In the genomic region with DNA sequence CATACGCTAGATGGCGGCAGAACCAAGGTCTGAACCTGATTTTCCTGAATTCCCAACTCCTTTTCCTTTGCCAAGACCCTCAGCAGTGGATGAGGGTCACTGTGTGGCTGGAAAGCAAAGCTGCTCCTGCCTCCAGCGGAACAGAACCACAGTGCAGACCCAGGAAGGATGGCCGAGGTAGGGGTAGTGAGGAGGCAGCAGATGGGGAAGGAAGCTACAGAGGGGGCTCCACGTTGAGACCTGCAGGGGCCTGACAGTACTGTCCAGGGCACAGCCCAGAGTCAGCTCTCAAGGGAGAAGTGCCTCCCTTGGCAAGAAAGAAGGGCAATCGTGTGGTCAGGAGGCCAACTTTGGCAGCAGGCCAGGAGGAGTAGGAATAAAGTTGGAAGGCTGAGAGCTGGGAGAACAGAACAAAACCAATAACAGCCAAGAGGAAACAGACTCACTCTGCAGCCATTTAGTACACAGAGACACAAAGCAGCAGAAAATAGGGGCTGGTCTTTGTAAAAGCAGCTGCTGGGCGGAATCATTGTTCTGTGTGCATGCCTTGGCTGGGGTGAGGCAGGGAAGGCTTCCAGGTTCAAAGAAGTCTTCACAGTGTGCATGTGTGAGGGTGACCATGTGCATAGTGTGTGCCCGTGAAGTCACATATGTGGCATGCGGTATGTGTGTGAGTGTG, we compare ENCODE assay signal across 7 cellular contexts. TPM values are rescaled to one million over a fixed set of nuclear protein-coding genes. Genes with fewer than 3 reads are reported as not detected.
A peak's percentile ranks its signal among the peaks of the same experiment; 100 is the strongest.
DNase-seq lines count a peak whose midpoint lies in the region; ATAC-seq, FAIRE-seq and TF ChIP-seq lines count a peak whose summit lies in the region.

No MANE protein-coding gene starts in this region.

- H3K4me3 ChIP-seq in trophoblast cell (ENCODE audit: low read depth, low read length), result no peak overlapping the region

- peaks cover 3% of the 10 kb centered on the region for H3K79me1 ChIP-seq in trophoblast cell (ENCODE audit: low read length)

- H2AK5ac ChIP-seq in trophoblast cell (ENCODE audit: low read length), result no peak overlapping the region

- peak overlapping the region; percentile 10 for H4K91ac ChIP-seq in trophoblast cell (ENCODE audit: low read depth, low read length)

- peak overlapping the region; percentile 18 for H2AFZ ChIP-seq in trophoblast cell (ENCODE audit: insufficient read depth, low read length, poor library complexity)

- peak overlapping the region; percentile 26 for H3K18ac ChIP-seq in trophoblast cell (ENCODE audit: low read length)

- H2BK120ac ChIP-seq in trophoblast cell (ENCODE audit: insufficient read depth, low read length, poor library complexity), result peak overlapping the region; percentile 15

- H3K23ac ChIP-seq in trophoblast cell (ENCODE audit: low read length), result no peak overlapping the region

- no peak for FAIRE-seq in GM12892 (lab: Jason Lieb, UNC)

- H3K9ac ChIP-seq in trophoblast cell (ENCODE audit: low read length), result no peak overlapping the region

- H3K36me3 ChIP-seq in trophoblast cell (ENCODE audit: control insufficient read depth in 1 of 2, insufficient read depth in 2 of 2, low read length in 2 of 2), result peaks cover 0 to 7% of the 10 kb centered on the region in 2 experiments

- peak; percentile 59; the same call in 1 of the 2 replicates for TF ChIP-seq CTCF in VCaP (conservative IDR thresholded peaks at IDR 0.05)

- H3K27ac ChIP-seq in VCaP (peak overlapping the region; percentile 65), trophoblast cell (ENCODE audit: low read depth, low read length) (peak overlapping the region; percentile 42)

- H3K4me1 ChIP-seq in trophoblast cell (ENCODE audit: control insufficient read depth in 1 of 2, insufficient read depth in 2 of 2, low read length in 2 of 2), result peaks cover 20% of the 10 kb centered on the region in 2 experiments

- peak overlapping the region; percentile 4 for H3K4ac ChIP-seq in trophoblast cell (ENCODE audit: low read depth, low read length)

- H3K79me2 ChIP-seq in trophoblast cell (ENCODE audit: control insufficient read depth, insufficient read depth, low read length, poor library complexity), result no peaks in the 10 kb centered on the region

- H2BK5ac ChIP-seq in trophoblast cell (ENCODE audit: low read depth, low read length, poor library complexity), result no peak overlapping the region

- H3K14ac ChIP-seq in trophoblast cell (ENCODE audit: low read length), result peak overlapping the region; percentile 27

- no peak for TF ChIP-seq POLR2A in GM12892 (IDR thresholded peaks at IDR 0.05; ENCODE audit: low read depth, low read length)

- no peak overlapping the region for H2BK12ac ChIP-seq in trophoblast cell (ENCODE audit: low read length)

- intact Hi-C loops in Right ventricle myocardium inferior (cut with DNase I), result loop anchor here (1.0 to 2.0 kb wide), 2 partner anchors 41 to 56 kb away; partner anchors contain the start of gene UBE2J1

- no peak overlapping the region for H3K4me2 ChIP-seq in trophoblast cell (ENCODE audit: low read length)

- ATAC-seq in Right ventricle myocardium inferior, result peak; percentile 62

- H4K12ac ChIP-seq in trophoblast cell (ENCODE audit: low read depth, low read length), result peak overlapping the region; percentile 4

- no peaks in the 10 kb centered on the region for H3K27me3 ChIP-seq in trophoblast cell (ENCODE audit: insufficient read depth, low read length)

- H4K8ac ChIP-seq in trophoblast cell (ENCODE audit: low read depth, low read length), result peak overlapping the region; percentile 19

- DNase-seq in HT-29 (ENCODE audit: low spot score) (peak; percentile 69), Right ventricle myocardium inferior (ENCODE audit: missing footprints) (peak; percentile 77), trophoblast cell (peak in 1 of 2 donors; percentile 22), kidney glomerular epithelial cell (lab: John Stamatoyannopoulos, UW) (no peak), GM12892 (ENCODE audit: insufficient read length) (no peak)
- DNase-seq in activated effector memory CD4-positive, alpha-beta T cell treated with anti-CD3 and anti-CD28 coated beads, Interleukin-2, amount 50 U/mL, for 16 hours, result no peak

- H3K9me3 ChIP-seq in trophoblast cell (ENCODE audit: insufficient read depth, low read depth, low read length), result no peaks in the 10 kb centered on the region

- WGBS in trophoblast cell (ENCODE audit: extremely low coverage, insufficient coverage, insufficient read length), result no CpG with 5 or more reads among the region's 9 CpGs

RNA-seq across cellular contexts. Expression of gene GABRR2, which starts 3.1 kb away (rescaled TPM):
- total RNA-seq in HT-29 (2014; rRNA removed; shearing (Covaris generic)), result not detected in 2 replicates
- total RNA-seq in Right ventricle myocardium inferior, result 0.35 TPM
- polyA plus RNA-seq in trophoblast cell (2013), result 1.9 and 2.1 TPM in 2 replicates
- polyA plus RNA-seq in GM12892 (2012; ENCODE audit: missing spikeins), result 0.51 TPM

RNA-seq across cellular contexts. Expression of gene UBE2J1, which starts 40.5 kb away (rescaled TPM):
- total RNA-seq in HT-29 (2014; rRNA removed; shearing (Covaris generic)), result 19.9 and 22.1 TPM in 2 replicates
- total RNA-seq in Right ventricle myocardium inferior, result 15.0 TPM
- 177 and 178 TPM in 2 replicates for polyA plus RNA-seq in trophoblast cell (2013)
- 79.4 TPM for polyA plus RNA-seq in GM12892 (2012; ENCODE audit: missing spikeins)

Comparison
In these comparisons a context has a peak if more than half of its experiments do, and no peak if none do; other contexts are left out.
1. DNase-seq: peak in HT-29 (single experiment) and Right ventricle myocardium inferior (single experiment); none in kidney glomerular epithelial cell (single experiment), activated effector memory CD4-positive, alpha-beta T cell treated with anti-CD3 and anti-CD28 coated beads, Interleukin-2, amount 50 U/mL, for 16 hours (single experiment) and GM12892 (single experiment).